Comparison of ENCODE assay signal across 15 cellular contexts in the genomic region with DNA sequence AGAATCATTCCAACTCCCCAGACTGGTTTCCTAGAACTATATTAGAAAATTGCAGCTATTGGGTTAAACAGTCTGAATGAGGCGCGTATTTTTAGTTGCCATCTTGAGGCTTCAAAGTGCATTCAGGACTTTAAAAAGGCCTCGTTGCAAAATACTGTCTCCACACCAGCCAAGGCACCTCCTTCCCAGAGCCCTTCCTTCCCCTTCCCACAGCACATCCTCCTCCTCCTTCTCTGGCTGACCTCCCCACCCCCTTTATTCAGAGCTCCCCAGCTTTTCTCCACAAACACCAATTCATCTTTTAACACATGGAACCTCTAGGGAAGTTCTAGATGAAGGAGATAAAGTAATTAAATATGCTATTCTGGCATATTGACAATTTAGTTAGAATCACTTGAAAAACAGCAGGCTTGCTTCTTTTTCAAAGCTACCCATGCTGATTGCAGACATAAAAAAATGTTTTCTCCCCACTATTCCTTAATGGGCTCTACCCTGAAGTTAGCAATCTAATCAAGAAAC.
"Had no signal": no experiment of that assay in that cellular context is flagged by ENCODE, and none has a peak within 500 bp of the region (broad histone marks: within the 10 kb centered on the region; RNA-seq: fewer than 3 reads in every experiment).

No MANE protein-coding gene starts in this region.

- ATAC-seq: activated CD4-positive, alpha-beta T cell treated with anti-CD3 and anti-CD28 coated beads for 36 hours; left cardiac atrium had no signal

- H3K9me3 ChIP-seq: esophagus muscularis mucosa, transverse colon had no signal

- H3K36me3 ChIP-seq: esophagus muscularis mucosa, transverse colon had no signal

- H3K4me1 ChIP-seq: esophagus muscularis mucosa, transverse colon had no signal

- H3K4me3 ChIP-seq: esophagus muscularis mucosa, lung, transverse colon had no signal

- H3K27ac ChIP-seq: esophagus muscularis mucosa, transverse colon, VCaP had no signal

- DNase-seq: activated CD4-positive, alpha-beta memory T cell treated with anti-CD3 and anti-CD28 coated beads, Interleukin-2, amount 10 ng/mL, durations not matched to agents 7 days and 5 days; activated CD4-positive, alpha-beta T cell treated with anti-CD3 and anti-CD28 coated beads for 36 hours; activated naive CD8-positive, alpha-beta T cell treated with anti-CD3 and anti-CD28 coated beads, Interleukin-2, amount 10 ng/mL, durations not matched to agents 7 days and 5 days; activated T-cell treated with anti-CD3 and anti-CD28 coated beads, Interleukin-2, amount 50 U/mL, for 48 hours; anterior cingulate cortex; foreskin fibroblast; glutamatergic neuron; immature natural killer cell; left cardiac atrium; nephron progenitor cell; stimulated activated CD4-positive, alpha-beta T cell treated with anti-CD3 and anti-CD28 coated beads, Interleukin-4, amount 100 ng/mL, for 4 hours; transverse colon had no signal

- H3K27me3 ChIP-seq: esophagus muscularis mucosa, transverse colon had no signal
